16 cellular contexts compared by ENCODE assay signal in the genomic region with DNA sequence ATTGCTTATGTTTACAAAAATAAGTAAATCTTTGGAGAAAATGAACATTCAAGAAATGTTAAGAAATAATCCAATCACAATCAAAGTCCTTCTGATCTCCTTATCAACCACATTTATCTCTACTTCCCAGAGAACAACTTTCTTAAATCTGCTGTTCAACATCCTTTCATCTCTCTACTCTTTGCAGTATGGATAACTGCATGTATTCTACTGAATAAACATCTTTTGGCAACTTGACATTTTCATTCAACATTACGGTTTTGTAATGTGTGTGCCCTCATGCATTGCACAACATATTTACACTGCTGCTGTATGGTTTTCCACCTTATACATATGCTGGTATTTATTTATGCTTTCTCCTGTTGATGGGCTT. TPM values are rescaled to one million over a fixed set of nuclear protein-coding genes. Genes with fewer than 3 reads are reported as not detected.
DNase-seq lines count a peak whose midpoint lies in the region; ATAC-seq and TF ChIP-seq lines count a peak whose summit lies in the region.
"Had no signal": no experiment of that assay in that cellular context is flagged by ENCODE, and none has a peak within 500 bp of the region (broad histone marks: within the 10 kb centered on the region; RNA-seq: fewer than 3 reads in every experiment).

No MANE protein-coding gene starts in this region.

- peaks cover 14% of the 10 kb centered on the region for H3K9me3 Mint-ChIP-seq in activated CD8-positive, alpha-beta memory T cell treated with anti-CD3 and anti-CD28 coated beads, Interleukin-2, amount 10 ng/mL, durations not matched to agents 7 days and 5 days (ENCODE audit: low read depth)
- peaks cover 30% of the 10 kb centered on the region for H3K9me3 Mint-ChIP-seq in activated T-helper 1 cell treated with anti-CD3 and anti-CD28 coated beads, Interleukin-12 subunit alpha, Interleukin-12 subunit beta, Interleukin-2, Interleukin-4 antibody, amounts not matched to agents 30 ng/mL and 10 ng/mL and 1 ng/mL, durations not matched to agents 14 hours and 24 hours and 36 hours

- H3K9me3 ChIP-seq in DND-41 (ENCODE audit: insufficient read depth, low read length, severe bottlenecking) (peaks cover 27% of the 10 kb centered on the region), osteoblast (ENCODE audit: low read depth, low read length) (no peaks in the 10 kb centered on the region), lower lobe of right lung (peaks cover 16% of the 10 kb centered on the region)
- H3K9me3 ChIP-seq: BE2C, HAP-1 had no signal

- H3K9ac ChIP-seq in DND-41 (ENCODE audit: low read depth, low read length): peak overlapping the region; percentile 28; the same call in 1 of the 2 replicates

- H3K27ac Mint-ChIP-seq in activated CD8-positive, alpha-beta memory T cell treated with anti-CD3 and anti-CD28 coated beads, Interleukin-2, amount 10 ng/mL, durations not matched to agents 7 days and 5 days: peak overlapping the region; percentile 10
- H3K27ac Mint-ChIP-seq in activated T-helper 1 cell treated with anti-CD3 and anti-CD28 coated beads, Interleukin-12 subunit alpha, Interleukin-12 subunit beta, Interleukin-2, Interleukin-4 antibody, amounts not matched to agents 30 ng/mL and 10 ng/mL and 1 ng/mL, durations not matched to agents 14 hours and 24 hours and 36 hours: peak overlapping the region; percentile 5

- peaks cover 81% of the 10 kb centered on the region for H3K4me1 Mint-ChIP-seq in activated CD8-positive, alpha-beta memory T cell treated with anti-CD3 and anti-CD28 coated beads, Interleukin-2, amount 10 ng/mL, durations not matched to agents 7 days and 5 days
- peaks cover 44% of the 10 kb centered on the region for H3K4me1 Mint-ChIP-seq in activated T-helper 1 cell treated with anti-CD3 and anti-CD28 coated beads, Interleukin-12 subunit alpha, Interleukin-12 subunit beta, Interleukin-2, Interleukin-4 antibody, amounts not matched to agents 30 ng/mL and 10 ng/mL and 1 ng/mL, durations not matched to agents 14 hours and 24 hours and 36 hours (ENCODE audit: low read depth)

- intact Hi-C loops in activated T-helper 1 cell treated with anti-CD3 and anti-CD28 coated beads, Interleukin-12 subunit alpha, Interleukin-12 subunit beta, Interleukin-2, Interleukin-4 antibody, amounts not matched to agents 30 ng/mL and 10 ng/mL and 1 ng/mL, durations not matched to agents 14 hours and 24 hours and 36 hours (cut with micrococcal nuclease): no loop called here
- intact Hi-C loops in lower leg skin (cut with DNase I; ENCODE audit: low total_unique reads) (no loop called here), lower lobe of right lung (cut with DNase I) (no loop called here)

- CTCF ChIA-PET in activated CD8-positive, alpha-beta memory T cell treated with anti-CD3 and anti-CD28 coated beads, Interleukin-2, amount 10 ng/mL, durations not matched to agents 7 days and 5 days (lab: Charles Lee): interaction anchor here (1.2 to 1.4 kb wide), 4 partner anchors 9 to 29 kb away, joined by 3 to 5 read pairs (median 4); a partner anchor contains a TSS

- TF ChIP-seq POLR2A in lower leg skin (IDR thresholded peaks at IDR 0.05): no peak

- no peak for DNase-seq in activated CD8-positive, alpha-beta memory T cell treated with anti-CD3 and anti-CD28 coated beads, Interleukin-2, amount 10 ng/mL, durations not matched to agents 7 days and 5 days
- no peak for DNase-seq in activated CD8-positive, alpha-beta memory T cell treated with anti-CD3 and anti-CD28 coated beads, Interleukin-2, amount 50 U/mL, for 48 hours
- DNase-seq in DND-41 (no peak), osteoblast (ENCODE audit: insufficient read length, low spot score, missing footprints) (no peak), lower leg skin (ENCODE audit: low spot score in 2 of 2) (no peak), lower lobe of right lung (no peak)
- peak; percentile 58 for DNase-seq in Jurkat, Clone E6-1 (ENCODE audit: low read depth, low spot score)
- DNase-seq in activated T-helper 1 cell treated with anti-CD3 and anti-CD28 coated beads, Interleukin-12 subunit alpha, Interleukin-12 subunit beta, Interleukin-2, Interleukin-4 antibody, amounts not matched to agents 30 ng/mL and 10 ng/mL and 1 ng/mL, durations not matched to agents 14 hours and 24 hours and 36 hours (ENCODE audit: low spot score): no peak
- DNase-seq: BE2C; CD4-positive, alpha-beta memory T cell; DMS79; EL; GOT3 had no signal

- H3K27ac ChIP-seq in DND-41 (ENCODE audit: low read length) (peak overlapping the region; percentile 80), osteoblast (ENCODE audit: low read depth, low read length) (no peak overlapping the region), lower lobe of right lung (no peak overlapping the region)
- H3K27ac ChIP-seq: C4-2B had no signal

- peaks cover 78% of the 10 kb centered on the region for H3K36me3 ChIP-seq in DND-41 (ENCODE audit: insufficient read depth, low read length)
- no peaks in the 10 kb centered on the region for H3K36me3 ChIP-seq in osteoblast (ENCODE audit: insufficient read depth, low read length)
- H3K36me3 ChIP-seq in lower lobe of right lung: peaks cover 33% of the 10 kb centered on the region
- H3K36me3 ChIP-seq: BE2C, HAP-1 had no signal

- H2AFZ ChIP-seq in DND-41 (ENCODE audit: low read depth, low read length) (no peak overlapping the region), osteoblast (ENCODE audit: low read length) (no peak overlapping the region)

- H3K4me3 ChIP-seq in DND-41 (ENCODE audit: low read depth in 1 of 2, low read length in 2 of 2) (no peak overlapping the region; a peak in 1 of 4 replicates), osteoblast (ENCODE audit: insufficient read depth, low read length) (no peak overlapping the region), lower leg skin (ENCODE audit: low read depth, poor library complexity, severe bottlenecking) (no peak overlapping the region), lower lobe of right lung (no peak overlapping the region)
- H3K4me3 ChIP-seq in Jurkat, Clone E6-1 (ENCODE audit: low read length): no peak overlapping the region
- H3K4me3 ChIP-seq: HAP-1 had no signal

- H3K79me2 ChIP-seq in DND-41 (ENCODE audit: insufficient read depth, low read length) (peaks cover 51% of the 10 kb centered on the region), osteoblast (ENCODE audit: insufficient read depth, low read length) (no peaks in the 10 kb centered on the region)

- H3K4me1 ChIP-seq in DND-41 (ENCODE audit: insufficient read depth, low read length) (peaks cover 59% of the 10 kb centered on the region), osteoblast (ENCODE audit: insufficient read depth, low read length) (no peaks in the 10 kb centered on the region), lower lobe of right lung (peaks cover 3% of the 10 kb centered on the region)
- H3K4me1 ChIP-seq: BE2C, HAP-1 had no signal

- no peak for ATAC-seq in activated CD8-positive, alpha-beta memory T cell treated with anti-CD3 and anti-CD28 coated beads, Interleukin-2, amount 10 ng/mL, durations not matched to agents 7 days and 5 days
- ATAC-seq in DND-41 (ENCODE audit: insufficient read depth, low read depth): peak; percentile 57
- ATAC-seq in lower lobe of right lung: no peak

- 47 to 75% methylated on average over 1 of the region's 1 CpG for WGBS in lower leg skin, 2 donors

- H3K27me3 Mint-ChIP-seq in activated CD8-positive, alpha-beta memory T cell treated with anti-CD3 and anti-CD28 coated beads, Interleukin-2, amount 10 ng/mL, durations not matched to agents 7 days and 5 days: no peaks in the 10 kb centered on the region
- H3K27me3 Mint-ChIP-seq in activated T-helper 1 cell treated with anti-CD3 and anti-CD28 coated beads, Interleukin-12 subunit alpha, Interleukin-12 subunit beta, Interleukin-2, Interleukin-4 antibody, amounts not matched to agents 30 ng/mL and 10 ng/mL and 1 ng/mL, durations not matched to agents 14 hours and 24 hours and 36 hours (ENCODE audit: insufficient read depth): no peaks in the 10 kb centered on the region
- H3K27me3 Mint-ChIP-seq: CD4-positive, alpha-beta memory T cell had no signal

- peaks cover 91% of the 10 kb centered on the region for H3K36me3 Mint-ChIP-seq in activated CD8-positive, alpha-beta memory T cell treated with anti-CD3 and anti-CD28 coated beads, Interleukin-2, amount 10 ng/mL, durations not matched to agents 7 days and 5 days
- H3K36me3 Mint-ChIP-seq in activated T-helper 1 cell treated with anti-CD3 and anti-CD28 coated beads, Interleukin-12 subunit alpha, Interleukin-12 subunit beta, Interleukin-2, Interleukin-4 antibody, amounts not matched to agents 30 ng/mL and 10 ng/mL and 1 ng/mL, durations not matched to agents 14 hours and 24 hours and 36 hours (ENCODE audit: low read depth): peaks cover 76% of the 10 kb centered on the region

- peak overlapping the region; percentile 25 for H3K4me2 ChIP-seq in DND-41 (ENCODE audit: insufficient read depth, low read length)
- no peak overlapping the region for H3K4me2 ChIP-seq in osteoblast (ENCODE audit: insufficient read depth, low read length)

- H3K27me3 ChIP-seq in DND-41 (ENCODE audit: insufficient read depth, low read length, poor library complexity): no peaks in the 10 kb centered on the region
- H3K27me3 ChIP-seq in osteoblast (ENCODE audit: insufficient read depth, low read length): no peaks in the 10 kb centered on the region
- no peaks in the 10 kb centered on the region for H3K27me3 ChIP-seq in lower lobe of right lung (ENCODE audit: low read depth)
- H3K27me3 ChIP-seq: BE2C had no signal

- H4K20me1 ChIP-seq in DND-41 (ENCODE audit: insufficient read depth, low read length) (no peaks in the 10 kb centered on the region), osteoblast (ENCODE audit: insufficient read depth, low read length) (no peaks in the 10 kb centered on the region)

- TF ChIP-seq CTCF in DND-41 (IDR thresholded peaks at IDR 0.05; ENCODE audit: borderline replicate concordance, extremely low read depth, low read length, poor library complexity, severe bottlenecking) (no peak), osteoblast (IDR thresholded peaks at IDR 0.05; ENCODE audit: extremely low read depth, low read depth, low read length) (no peak), lower leg skin (IDR thresholded peaks at IDR 0.05) (no peak), lower lobe of right lung (IDR thresholded peaks at IDR 0.05) (no peak)

- H3K4me3 Mint-ChIP-seq in activated CD8-positive, alpha-beta memory T cell treated with anti-CD3 and anti-CD28 coated beads, Interleukin-2, amount 10 ng/mL, durations not matched to agents 7 days and 5 days: no peak overlapping the region
- H3K4me3 Mint-ChIP-seq in activated T-helper 1 cell treated with anti-CD3 and anti-CD28 coated beads, Interleukin-12 subunit alpha, Interleukin-12 subunit beta, Interleukin-2, Interleukin-4 antibody, amounts not matched to agents 30 ng/mL and 10 ng/mL and 1 ng/mL, durations not matched to agents 14 hours and 24 hours and 36 hours: no peak overlapping the region
- H3K4me3 Mint-ChIP-seq: CD4-positive, alpha-beta memory T cell had no signal

RNA-seq across cellular contexts. Expression of a gene that starts 9.2 kb away (rescaled TPM):
- 100 to 1,000 TPM in 1 of 2 experiments, 10 to 100 TPM in 1; 81.3 to 164 TPM for total RNA-seq in activated CD8-positive, alpha-beta memory T cell treated with anti-CD3 and anti-CD28 coated beads, Interleukin-2, amount 10 ng/mL, durations not matched to agents 7 days and 5 days
- 19.8 TPM for polyA plus RNA-seq in Jurkat, Clone E6-1 (2012; ENCODE audit: insufficient read depth, insufficient read length)
- total RNA-seq in activated T-helper 1 cell treated with anti-CD3 and anti-CD28 coated beads, Interleukin-12 subunit alpha, Interleukin-12 subunit beta, Interleukin-2, Interleukin-4 antibody, amounts not matched to agents 30 ng/mL and 10 ng/mL and 1 ng/mL, durations not matched to agents 14 hours and 24 hours and 36 hours: 4.1 and 7.4 TPM in 2 replicates
- 2.1 and 2.2 TPM in 2 replicates for total RNA-seq in osteoblast
- 1 to 10 TPM in 3 of 4 donors, under 1 TPM in 1; 0.30 to 3.7 (median 2.3) TPM for total RNA-seq in lower leg skin
- total RNA-seq in lower lobe of right lung: 43.3 TPM
- polyA plus RNA-seq: AG04450 had no signal

RNA-seq across cellular contexts. Expression of a gene that starts 21.0 kb away (rescaled TPM):
- total RNA-seq in activated CD8-positive, alpha-beta memory T cell treated with anti-CD3 and anti-CD28 coated beads, Interleukin-2, amount 10 ng/mL, durations not matched to agents 7 days and 5 days: 100 to 1,000 TPM in 1 of 2 experiments, 10 to 100 TPM in 1; 83.0 to 183 TPM
- 5.7 TPM for polyA plus RNA-seq in Jurkat, Clone E6-1 (2012; ENCODE audit: insufficient read depth, insufficient read length)
- 2.2 and 2.4 TPM in 2 replicates for total RNA-seq in activated T-helper 1 cell treated with anti-CD3 and anti-CD28 coated beads, Interleukin-12 subunit alpha, Interleukin-12 subunit beta, Interleukin-2, Interleukin-4 antibody, amounts not matched to agents 30 ng/mL and 10 ng/mL and 1 ng/mL, durations not matched to agents 14 hours and 24 hours and 36 hours
- total RNA-seq in osteoblast: 0.29 and 0.72 TPM in 2 replicates
- total RNA-seq in lower leg skin: 1 to 10 TPM in 1 of 4 donors, under 1 TPM in 2, not detected in 1; 0.08 to 1.5 (median 0.45) TPM
- total RNA-seq in lower lobe of right lung: 21.9 TPM
- polyA plus RNA-seq: AG04450 had no signal
